In the genomic region with DNA sequence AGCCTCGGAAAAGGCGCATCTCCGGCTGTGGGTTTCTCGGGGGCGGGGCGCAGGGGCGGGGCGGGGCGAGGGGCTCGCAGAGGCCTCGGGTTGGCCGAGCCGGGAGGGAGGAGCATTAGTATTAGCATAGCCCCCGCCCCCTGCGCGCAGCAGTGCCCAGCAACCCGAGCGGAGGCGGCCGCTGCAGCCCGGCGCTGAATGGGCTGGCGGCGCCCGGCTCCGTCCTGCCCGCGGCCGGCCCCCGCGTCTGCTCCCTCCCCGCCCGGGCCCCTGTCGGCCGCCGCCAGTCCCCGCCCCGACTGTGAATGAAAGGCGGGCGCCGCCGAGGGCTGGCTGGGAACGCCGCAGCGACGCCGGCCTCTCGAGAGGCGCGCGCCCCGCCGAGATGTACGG, we compare ENCODE assay signal across 8 cellular contexts. TPM values are rescaled to one million over a fixed set of nuclear protein-coding genes. Genes with fewer than 3 reads are reported as not detected.
DNase-seq lines count a peak whose midpoint lies in the region; ATAC-seq, FAIRE-seq and TF ChIP-seq lines count a peak whose summit lies in the region.

A gene with protein sequence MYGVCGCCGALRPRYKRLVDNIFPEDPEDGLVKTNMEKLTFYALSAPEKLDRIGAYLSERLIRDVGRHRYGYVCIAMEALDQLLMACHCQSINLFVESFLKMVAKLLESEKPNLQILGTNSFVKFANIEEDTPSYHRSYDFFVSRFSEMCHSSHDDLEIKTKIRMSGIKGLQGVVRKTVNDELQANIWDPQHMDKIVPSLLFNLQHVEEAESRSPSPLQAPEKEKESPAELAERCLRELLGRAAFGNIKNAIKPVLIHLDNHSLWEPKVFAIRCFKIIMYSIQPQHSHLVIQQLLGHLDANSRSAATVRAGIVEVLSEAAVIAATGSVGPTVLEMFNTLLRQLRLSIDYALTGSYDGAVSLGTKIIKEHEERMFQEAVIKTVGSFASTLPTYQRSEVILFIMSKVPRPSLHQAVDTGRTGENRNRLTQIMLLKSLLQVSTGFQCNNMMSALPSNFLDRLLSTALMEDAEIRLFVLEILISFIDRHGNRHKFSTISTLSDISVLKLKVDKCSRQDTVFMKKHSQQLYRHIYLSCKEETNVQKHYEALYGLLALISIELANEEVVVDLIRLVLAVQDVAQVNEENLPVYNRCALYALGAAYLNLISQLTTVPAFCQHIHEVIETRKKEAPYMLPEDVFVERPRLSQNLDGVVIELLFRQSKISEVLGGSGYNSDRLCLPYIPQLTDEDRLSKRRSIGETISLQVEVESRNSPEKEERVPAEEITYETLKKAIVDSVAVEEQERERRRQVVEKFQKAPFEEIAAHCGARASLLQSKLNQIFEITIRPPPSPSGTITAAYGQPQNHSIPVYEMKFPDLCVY (plus strand): TSS at position 149 of the 393 bp plus-strand sequence. CDS start 237 bp downstream, at position 386.

- intact Hi-C loops in mucosa of descending colon (cut with DNase I, micrococcal nuclease): no loop called here

- H3K4me3 ChIP-seq in mucosa of descending colon: peak within 1 kb of the TSS; percentile 24

- no peak for FAIRE-seq in D721Med (lab: Jason Lieb, UNC)

- no peaks in the 10 kb centered on the region for H3K9me3 ChIP-seq in mucosa of descending colon

- DNase-seq in D721Med (ENCODE audit: insufficient read length, low spot score): peak; percentile 96
- peak; percentile 82 for DNase-seq in HuH-7.5 (ENCODE audit: low spot score)
- peak; percentile 94 for DNase-seq in OCI-M1 (lab: John Stamatoyannopoulos, UW)
- DNase-seq in activated T-cell treated with anti-CD3 and anti-CD28 coated beads for 48 hours (ENCODE audit: low read depth): peak; percentile 86
- DNase-seq in epithelial cell of prostate (ENCODE audit: low read depth, low spot score): peak; percentile 57
- peak; percentile 95 to 96 (median 96) for DNase-seq in mucosa of descending colon
- DNase-seq in stimulated activated CD8-positive, alpha-beta memory T cell treated with anti-CD3 and anti-CD28 coated beads, Interleukin-2, amount 100 ng/mL, for 48 hours (ENCODE audit: low read depth in 2 of 2): peak; percentile 79 to 84

- TF ChIP-seq CTCF in D721Med (IDR thresholded peaks at IDR 0.05; ENCODE audit: insufficient read depth, missing control alignments) (no peak), mucosa of descending colon (IDR thresholded peaks at IDR 0.05) (no peak)

- no peaks in the 10 kb centered on the region for H3K36me3 ChIP-seq in mucosa of descending colon (ENCODE audit: low read depth)

- no peak within 1 kb of the TSS for H3K27ac ChIP-seq in epithelial cell of prostate

- peak; percentile 91 for ATAC-seq in GM21528 (IDR thresholded peaks at IDR 0.05; ENCODE audit: low FRiP score, unreplicated experiment)
- peak; percentile 96 for ATAC-seq in mucosa of descending colon

- H3K4me1 ChIP-seq in mucosa of descending colon (ENCODE audit: low read depth): peaks cover 14% of the 10 kb centered on the region

RNA-seq across cellular contexts. Expression of the gene that starts here (rescaled TPM):
- total RNA-seq in mucosa of descending colon: 1 to 10 TPM; 1.0 to 2.8 (median 1.9) TPM
